Comparison of ENCODE assay signal across 21 cellular contexts in the genomic region with DNA sequence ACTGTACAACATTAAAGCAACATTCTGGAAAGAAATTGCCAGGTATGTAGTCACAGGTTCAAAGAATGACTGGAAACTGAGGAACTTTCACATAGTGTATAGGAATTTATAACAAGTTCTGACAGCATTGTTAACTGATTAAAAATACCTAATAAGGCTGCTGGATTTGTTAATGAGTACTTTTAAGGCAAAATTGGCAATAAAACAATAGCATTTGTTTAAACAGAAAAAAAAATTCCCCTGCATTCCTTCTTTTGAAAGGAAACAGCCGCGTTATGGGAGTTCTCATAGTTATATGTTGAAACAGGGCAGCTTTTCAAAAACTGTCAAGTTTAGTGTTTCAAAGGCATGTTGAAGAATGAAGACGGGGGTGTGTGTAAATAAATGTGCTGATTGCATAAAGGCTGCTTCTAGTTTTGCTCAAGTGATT.
DNase-seq lines count a peak whose midpoint lies in the region; ATAC-seq and TF ChIP-seq lines count a peak whose summit lies in the region.
"Had no signal": no experiment of that assay in that cellular context is flagged by ENCODE, and none has a peak within 500 bp of the region (broad histone marks: within the 10 kb centered on the region; RNA-seq: fewer than 3 reads in every experiment).

No MANE protein-coding gene starts in this region.

- H3K9me3 ChIP-seq in AG04450 (ENCODE audit: control insufficient read depth, insufficient read depth, low read length), result no peaks in the 10 kb centered on the region
- H3K9me3 ChIP-seq in left ventricle myocardium inferior (replicated peaks), result peaks cover 2% of the 10 kb centered on the region
- H3K9me3 ChIP-seq: adrenal gland, esophagus muscularis mucosa, stomach had no signal

- no peaks in the 10 kb centered on the region for H3K36me3 ChIP-seq in left ventricle myocardium inferior
- H3K36me3 ChIP-seq: adrenal gland, esophagus muscularis mucosa, stomach had no signal

- H3K4me1 Mint-ChIP-seq in nephron, result peaks cover 26% of the 10 kb centered on the region
- H3K4me1 Mint-ChIP-seq: naive thymus-derived CD4-positive, alpha-beta T cell; T-cell had no signal

- DNase-seq in AG04450 (ENCODE audit: low read depth, low spot score) (peak; percentile 55), amniotic epithelial cell (ENCODE audit: low read depth) (peak; percentile 69), fibroblast of mammary gland (ENCODE audit: low read depth) (peak; percentile 22), left ventricle myocardium inferior (no peak), hypothalamus (lab: John Stamatoyannopoulos, UW) (no peak), NCI-H748 treated with DMSO at 0.1 percent for 48 hours (lab: John Stamatoyannopoulos, UW) (no peak)
- DNase-seq: activated CD4-positive, CD25-positive, alpha-beta regulatory T cell; adrenal gland; Calu3; GOT3; KBM-7; naive thymus-derived CD4-positive, alpha-beta T cell; NCI-H1092 treated with DMSO at 0.1 percent for 48 hours; NCI-H2171; NCI-H82; stomach; T-cell had no signal

- H3K4me1 ChIP-seq in left ventricle myocardium inferior, result no peaks in the 10 kb centered on the region
- H3K4me1 ChIP-seq: adrenal gland, stomach had no signal

- H3K27me3 ChIP-seq in AG04450 (ENCODE audit: control insufficient read depth, insufficient read depth, low read length) (no peaks in the 10 kb centered on the region), left ventricle myocardium inferior (ENCODE audit: low read depth) (no peaks in the 10 kb centered on the region)
- H3K27me3 ChIP-seq: adrenal gland, esophagus muscularis mucosa, stomach had no signal

- H3K27me3 Mint-ChIP-seq in nephron (ENCODE audit: low read depth), result no peaks in the 10 kb centered on the region
- H3K27me3 Mint-ChIP-seq: dendritic cell treated with granulocyte-macrophage colony-stimulating factor and Interleukin-4, amounts not matched to agents 40 ng/mL and 50 ng/mL, for 4 days; naive thymus-derived CD4-positive, alpha-beta T cell; T-cell had no signal

- POLR2A ChIA-PET in AG04450 (lab: Yijun Ruan, JAX), result no interaction called here

- no peak for ATAC-seq in HG03342 (IDR thresholded peaks at IDR 0.05; ENCODE audit: unreplicated experiment)
- ATAC-seq: naive thymus-derived CD4-positive, alpha-beta T cell; T-cell had no signal

- H3K27ac ChIP-seq in AG04450 (ENCODE audit: low read depth, low read length) (no peak overlapping the region), left ventricle myocardium inferior (replicated peaks) (no peak overlapping the region)
- H3K27ac ChIP-seq: adrenal gland, esophagus muscularis mucosa, stomach had no signal

- no peak overlapping the region for H3K4me3 ChIP-seq in AG04450 (ENCODE audit: low read depth, low read length)
- H3K4me3 ChIP-seq in fibroblast of mammary gland (ENCODE audit: control insufficient read depth, low read depth, low read length), result no peak overlapping the region
- no peak overlapping the region for H3K4me3 ChIP-seq in left ventricle myocardium inferior
- H3K4me3 ChIP-seq: adrenal gland, esophagus muscularis mucosa, stomach had no signal

- H3K9me3 Mint-ChIP-seq in nephron, result peaks cover 14% of the 10 kb centered on the region
- H3K9me3 Mint-ChIP-seq: dendritic cell treated with granulocyte-macrophage colony-stimulating factor and Interleukin-4, amounts not matched to agents 40 ng/mL and 50 ng/mL, for 4 days had no signal

- TF ChIP-seq CTCF in AG04450 (IDR thresholded peaks at IDR 0.05; ENCODE audit: low read depth, low read length) (no peak), fibroblast of mammary gland (conservative IDR thresholded peaks at IDR 0.05; ENCODE audit: control insufficient read depth, insufficient read depth, low read depth, low read length) (no peak), nephron (IDR thresholded peaks at IDR 0.05; ENCODE audit: unreplicated experiment in 3 of 3) (no peak), left ventricle myocardium inferior (IDR thresholded peaks at IDR 0.05; ENCODE audit: borderline replicate concordance) (no peak)

- no peak overlapping the region for H3K4me3 Mint-ChIP-seq in nephron
- H3K4me3 Mint-ChIP-seq: dendritic cell treated with granulocyte-macrophage colony-stimulating factor and Interleukin-4, amounts not matched to agents 40 ng/mL and 50 ng/mL, for 4 days; naive thymus-derived CD4-positive, alpha-beta T cell; T-cell had no signal

- CTCF ChIA-PET in AG04450 (lab: Charles Lee), result no interaction called here

- intact Hi-C loops in left ventricle myocardium inferior (cut with micrococcal nuclease), result no loop called here

- H3K27ac Mint-ChIP-seq in nephron, result peak overlapping the region; percentile 37 to 71 (median 68)
- H3K27ac Mint-ChIP-seq: dendritic cell treated with granulocyte-macrophage colony-stimulating factor and Interleukin-4, amounts not matched to agents 40 ng/mL and 50 ng/mL, for 4 days; naive thymus-derived CD4-positive, alpha-beta T cell; T-cell had no signal

- H3K36me3 Mint-ChIP-seq in nephron (ENCODE audit: low read depth), result no peaks in the 10 kb centered on the region
- H3K36me3 Mint-ChIP-seq: naive thymus-derived CD4-positive, alpha-beta T cell; T-cell had no signal

Comparison
In these comparisons a context has a peak if more than half of its experiments do, and no peak if none do; other contexts are left out.
1. DNase-seq: peak in AG04450 (single experiment), amniotic epithelial cell (single experiment) and fibroblast of mammary gland (single experiment); none in left ventricle myocardium inferior (single experiment), hypothalamus (0 of 51) and NCI-H748 treated with DMSO at 0.1 percent for 48 hours (single experiment).